ENCODE assay signal across 22 cellular contexts in the genomic region with DNA sequence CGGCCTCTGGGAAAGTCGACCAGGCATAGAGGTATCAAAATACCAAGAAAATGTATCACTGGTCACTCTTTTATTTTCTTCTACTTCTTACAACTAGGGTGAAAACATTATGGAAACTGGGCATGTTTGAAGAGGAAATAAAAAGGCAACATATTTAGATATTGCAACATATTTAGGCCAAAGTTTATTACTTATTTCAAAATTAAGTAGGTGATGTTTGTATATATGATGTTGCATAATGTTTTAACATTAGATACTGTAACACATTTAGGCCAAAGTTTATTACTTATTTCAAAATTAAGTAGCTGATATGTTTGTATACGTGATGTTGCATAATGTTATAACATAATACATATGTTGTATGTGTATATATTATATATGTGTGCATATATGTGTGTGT.
"Had no signal": no experiment of that assay in that cellular context is flagged by ENCODE, and none has a peak within 500 bp of the region (broad histone marks: within the 10 kb centered on the region; RNA-seq: fewer than 3 reads in every experiment).

No MANE protein-coding gene starts in this region.

- H3K4me1 ChIP-seq: esophagus muscularis mucosa, gastrocnemius medialis, heart right ventricle, left lung, lower lobe of right lung had no signal

- H3K27me3 ChIP-seq: esophagus muscularis mucosa, gastrocnemius medialis, heart right ventricle, left lung had no signal

- ATAC-seq: effector memory CD8-positive, alpha-beta T cell; gastrocnemius medialis; heart right ventricle; left cardiac atrium; left lung; left ventricle myocardium superior; lower lobe of right lung; mucosa of descending colon had no signal

- H3K27ac ChIP-seq: esophagus muscularis mucosa, gastrocnemius medialis, heart right ventricle, left lung, lower lobe of right lung had no signal

- DNase-seq: cortex of kidney; effector CD8-positive, alpha-beta T cell; effector memory CD8-positive, alpha-beta T cell; endodermal cell; foreskin fibroblast; foreskin melanocyte; gastrocnemius medialis; glutamatergic neuron; head of caudate nucleus; heart right ventricle; hippocampal formation; left cardiac atrium; left lung; left ventricle myocardium superior; lower lobe of right lung; mucosa of descending colon; naive B cell had no signal

- FAIRE-seq: colon, endothelial cell of umbilical vein, islet of Langerhans, keratinocyte had no signal

- H3K4me3 ChIP-seq: esophagus muscularis mucosa, gastrocnemius medialis, heart right ventricle, left lung, lower lobe of right lung, mucosa of descending colon had no signal

- H3K36me3 ChIP-seq: esophagus muscularis mucosa, gastrocnemius medialis, heart right ventricle, left lung, lower lobe of right lung had no signal

- H3K9me3 ChIP-seq: esophagus muscularis mucosa, gastrocnemius medialis, lower lobe of right lung, mucosa of descending colon had no signal
